In genomic region chr3:196081834-196082470, GRCh38 we compare ENCODE assay signal across 8 cellular contexts. TPM values are rescaled to one million over a fixed set of nuclear protein-coding genes. Genes with fewer than 3 reads are reported as not detected.
DNase-seq lines count a peak whose midpoint lies in the region; ATAC-seq and TF ChIP-seq lines count a peak whose summit lies in the region.

Gene TFRC (minus strand): TSS chr3:196082090. CDS start chr3:196077099, 4,991 bp downstream.

- no peaks in the 10 kb centered on the region for H3K79me1 ChIP-seq in H9 (ENCODE audit: insufficient read depth, low read depth, low read length, poor library complexity, severe bottlenecking)

- H3K4me1 ChIP-seq in H9 (ENCODE audit: insufficient read depth, low read length): peaks cover 2% of the 10 kb centered on the region; the same call in 1 of the 2 replicates

- H4K8ac ChIP-seq in H9 (replicated peaks; ENCODE audit: insufficient read length, low read depth, low read length): no peak within 1 kb of the TSS

- no CpG with 5 or more reads among the region's 66 CpGs for WGBS in H9 (ENCODE audit: extremely low coverage, insufficient read length, low lambda C conversion rate)

- peak within 1 kb of the TSS; percentile 43 for H4K5ac ChIP-seq in H9 (ENCODE audit: insufficient read length, low read depth, low read length)

- peak within 1 kb of the TSS; percentile 76 to 95 (median 94) for H3K27ac Mint-ChIP-seq in H9
- peak within 1 kb of the TSS; percentile 67 to 95 (median 93) for H3K27ac Mint-ChIP-seq in nephron

- H2AFZ ChIP-seq in H9 (ENCODE audit: low read length): no peak within 1 kb of the TSS

- peak within 1 kb of the TSS; percentile 97 for H4K91ac ChIP-seq in H9 (ENCODE audit: insufficient read length, low read depth, low read length)

- H3K4me1 Mint-ChIP-seq in H9 (peaks cover 20 to 31% of the 10 kb centered on the region in 2 experiments), nephron (peaks cover 19% of the 10 kb centered on the region)

- H3K9me3 Mint-ChIP-seq in H9 (no peaks in the 10 kb centered on the region; a peak in 1 of 5 replicates), nephron (no peaks in the 10 kb centered on the region)

- H3K14ac ChIP-seq in H9 (ENCODE audit: insufficient read depth, low read length): peak within 1 kb of the TSS; percentile 95

- peak within 1 kb of the TSS; percentile 93 for H2BK5ac ChIP-seq in H9 (ENCODE audit: insufficient read length, low read length)

- H3K36me3 ChIP-seq in MG63: peaks cover 9% of the 10 kb centered on the region

- H3K23me2 ChIP-seq in H9 (ENCODE audit: insufficient read length, low read depth, low read length, poor library complexity, severe bottlenecking): peaks cover 16% of the 10 kb centered on the region

- no peak within 1 kb of the TSS for H3K56ac ChIP-seq in H9 (ENCODE audit: insufficient read length, low read depth, low read length)

- peak within 1 kb of the TSS; percentile 98 for H3K9ac ChIP-seq in H9 (ENCODE audit: extremely low read depth, insufficient read length, low read length)

- H2AK5ac ChIP-seq in H9 (ENCODE audit: insufficient read length, low read length): no peak within 1 kb of the TSS

- H3K23ac ChIP-seq in H9 (ENCODE audit: insufficient read length, low read depth, low read length): no peak within 1 kb of the TSS

- H3K4me3 ChIP-seq in MG63: peak within 1 kb of the TSS; percentile 84
- peak within 1 kb of the TSS; percentile 82 for H3K4me3 ChIP-seq in fibroblast of pulmonary artery (replicated peaks; ENCODE audit: low read depth, low read length)

- H3K27me3 Mint-ChIP-seq in H9 (ENCODE audit: low read depth) (peaks cover 4% of the 10 kb centered on the region), nephron (ENCODE audit: low read depth) (no peaks in the 10 kb centered on the region)

- H2BK20ac ChIP-seq in H9 (ENCODE audit: low read depth, low read length, poor library complexity, severe bottlenecking): no peak within 1 kb of the TSS

- peak within 1 kb of the TSS; percentile 26 for H3K4ac ChIP-seq in H9 (ENCODE audit: low read depth, low read length)

- no peaks in the 10 kb centered on the region for H4K20me1 ChIP-seq in H9 (ENCODE audit: control insufficient read depth, insufficient read depth, insufficient read length)

- peak; percentile 96 for DNase-seq in ELR (ENCODE audit: low read depth)
- peak; percentile 96 for DNase-seq in H9
- DNase-seq in MG63: peak; percentile 96
- peak; percentile 70 to 81 for DNase-seq in SHP77 (lab: John Stamatoyannopoulos, UW)
- DNase-seq in activated effector memory CD4-positive, alpha-beta T cell treated with Interleukin-2 at 50 U/mL for 16 hours: peak; percentile 92
- peak; percentile 87 for DNase-seq in fibroblast of pulmonary artery (ENCODE audit: low read depth)
- peak; percentile 99 for DNase-seq in stimulated activated naive CD8-positive, alpha-beta T cell treated with anti-CD3 and anti-CD28 coated beads, Interleukin-15, Interleukin-2, amounts not matched to agents 100 U/mL and 50 U/mL, for 24 hours

- peak within 1 kb of the TSS; percentile 93 for H3K4me2 ChIP-seq in H9 (ENCODE audit: insufficient read depth, insufficient read length, low read length)

- H2BK120ac ChIP-seq in H9 (ENCODE audit: low read depth, low read length, poor library complexity, severe bottlenecking): no peak within 1 kb of the TSS

- H3K36me3 Mint-ChIP-seq in H9 (ENCODE audit: insufficient read depth in 1 of 3, low read depth in 3 of 3) (peaks cover 3 to 11% (median 5%) of the 10 kb centered on the region in 3 experiments), nephron (ENCODE audit: low read depth) (no peaks in the 10 kb centered on the region)

- H3K9me3 ChIP-seq in H9 (ENCODE audit: control insufficient read depth, low read depth, low read length) (no peaks in the 10 kb centered on the region), MG63 (no peaks in the 10 kb centered on the region)

- H3K27me3 ChIP-seq in H9 (ENCODE audit: insufficient read depth, low read length) (no peaks in the 10 kb centered on the region), MG63 (no peaks in the 10 kb centered on the region)

- H3K4me3 Mint-ChIP-seq in H9 (peak within 1 kb of the TSS; percentile 96 to 97), nephron (peak within 1 kb of the TSS; percentile 94 to 99 (median 94))

- peak; percentile 96 for ATAC-seq in stimulated activated naive CD8-positive, alpha-beta T cell treated with anti-CD3 and anti-CD28 coated beads, Interleukin-15, Interleukin-2, amounts not matched to agents 100 U/mL and 50 U/mL, for 24 hours

- H2BK12ac ChIP-seq in H9 (ENCODE audit: insufficient read length, low read depth, low read length): no peak within 1 kb of the TSS

- H3K27ac ChIP-seq in H9 (ENCODE audit: insufficient read length, low read depth, low read length): no peak within 1 kb of the TSS

- H3K18ac ChIP-seq in H9 (ENCODE audit: insufficient read length, low read depth, low read length): peak within 1 kb of the TSS; percentile 95

- no peak within 1 kb of the TSS for H2BK15ac ChIP-seq in H9 (ENCODE audit: low read depth, low read length)

- TF ChIP-seq CTCF in H9 (conservative IDR thresholded peaks at IDR 0.05): no peak
- TF ChIP-seq CTCF in fibroblast of pulmonary artery (IDR thresholded peaks at IDR 0.05; ENCODE audit: low read length, missing control alignments): no peak
- TF ChIP-seq CTCF in nephron (IDR thresholded peaks at IDR 0.05; ENCODE audit: unreplicated experiment in 3 of 3): no peak

- no peak within 1 kb of the TSS for H3T11ph ChIP-seq in H9 (ENCODE audit: low read length)

- H3K79me2 ChIP-seq in H9 (ENCODE audit: insufficient read depth, low read length): peaks cover 38% of the 10 kb centered on the region

RNA-seq across cellular contexts. Expression of gene TFRC, which starts in this region (rescaled TPM):
- 131 and 135 TPM in 2 replicates for total RNA-seq in H9 (2021)
- 49.9 and 59.5 TPM in 2 replicates for total RNA-seq in MG63 (2014; rRNA removed; shearing (Covaris generic); ENCODE audit: low replicate concordance)
